Comparison of ENCODE assay signal across 8 cellular contexts in genomic region chr6:31541658-31542521, GRCh38. TPM values are rescaled to one million over a fixed set of nuclear protein-coding genes. Genes with fewer than 3 reads are reported as not detected.
DNase-seq lines count a peak whose midpoint lies in the region; ATAC-seq and TF ChIP-seq lines count a peak whose summit lies in the region.

Gene DDX39B (minus strand): TSS chr6:31542003. CDS start chr6:31540532, 1,471 bp downstream.

- peak; percentile 67 for ATAC-seq in GM21447 (IDR thresholded peaks at IDR 0.05; ENCODE audit: unreplicated experiment)

- TF ChIP-seq CTCF in OCI-LY7 (conservative IDR thresholded peaks at IDR 0.05; ENCODE audit: low read length) = no peak
- no peak for TF ChIP-seq CTCF in endothelial cell (IDR thresholded peaks at IDR 0.05; ENCODE audit: unreplicated experiment)

- intact Hi-C loops in OCI-LY7 (cut with micrococcal nuclease; ENCODE audit: unreplicated experiment) = loop anchor here (1.0 to 10.0 kb wide), 5 partner anchors 48 to 321 kb away; partner anchors contain the start of genes BAG6, MICA and VARS1

- peak within 1 kb of the TSS; percentile 3; the same call in 1 of the 2 replicates for H2AFZ ChIP-seq in OCI-LY7 (ENCODE audit: low read length)

- peaks cover 30% of the 10 kb centered on the region for H4K20me1 ChIP-seq in OCI-LY7 (ENCODE audit: insufficient read depth, low read length)

- peak; percentile 95 for DNase-seq in Caki2 (ENCODE audit: low read depth)
- DNase-seq in HuH-7 (ENCODE audit: low spot score) = peak; percentile 81
- DNase-seq in OCI-LY7 (ENCODE audit: low spot score) = peak; percentile 98
- DNase-seq in activated CD8-positive, alpha-beta memory T cell treated with anti-CD3 and anti-CD28 coated beads, Interleukin-2, amount 50 U/mL, for 48 hours = peak; percentile 94
- DNase-seq in endothelial cell (ENCODE audit: low spot score) = peak; percentile 80
- peak; percentile 97 for DNase-seq in midbrain (lab: John Stamatoyannopoulos, UW)
- DNase-seq in stimulated activated CD8-positive, alpha-beta memory T cell treated with anti-CD3 and anti-CD28 coated beads, Interleukin-15, amount 100 ng/mL, for 48 hours (ENCODE audit: low read depth in 2 of 2) = peak; percentile 92 to 93

- no peaks in the 10 kb centered on the region for H3K9me3 ChIP-seq in OCI-LY7 (ENCODE audit: low read length)

- peaks cover 34% of the 10 kb centered on the region for H3K4me1 Mint-ChIP-seq in endothelial cell (ENCODE audit: unreplicated experiment)

- H3K36me3 ChIP-seq in OCI-LY7 (ENCODE audit: insufficient read depth, low read length) = peaks cover 44% of the 10 kb centered on the region

- H3K9me3 Mint-ChIP-seq in endothelial cell (ENCODE audit: unreplicated experiment) = no peaks in the 10 kb centered on the region

- H3K4me3 ChIP-seq in OCI-LY7 (ENCODE audit: low read depth, low read length, poor library complexity, severe bottlenecking) = peak within 1 kb of the TSS; percentile 77

- no TSS peak for BruUV-seq in OCI-LY7 (replicated peaks; lab: Mats Ljungman, UMichigan)

- H3K4me2 ChIP-seq in OCI-LY7 (ENCODE audit: low read length) = peak within 1 kb of the TSS; percentile 100

- in situ Hi-C loops in Caki2 (cut with HindIII; ENCODE audit: low pct_unique_long_range_greater_than_20kb, low sequenced_read_pairs) = no loop called here

- H3K27ac ChIP-seq in OCI-LY7 (ENCODE audit: low read depth, low read length, poor library complexity, severe bottlenecking) = peak within 1 kb of the TSS; percentile 83

- peaks cover 10% of the 10 kb centered on the region for H3K27me3 Mint-ChIP-seq in endothelial cell (ENCODE audit: unreplicated experiment)

- H3K79me2 ChIP-seq in OCI-LY7 (ENCODE audit: insufficient read depth, low read depth, low read length) = peaks cover 62% of the 10 kb centered on the region

- peaks cover 58% of the 10 kb centered on the region for H3K4me1 ChIP-seq in OCI-LY7 (ENCODE audit: insufficient read depth, low read length, poor library complexity, severe bottlenecking)

- peaks cover 27% of the 10 kb centered on the region for H3K36me3 Mint-ChIP-seq in endothelial cell (ENCODE audit: low read depth, unreplicated experiment)

- H3K9me2 ChIP-seq in OCI-LY7 (ENCODE audit: insufficient read depth, low read length) = no peaks in the 10 kb centered on the region

- CTCF ChIA-PET in OCI-LY7 (lab: Charles Lee; ENCODE audit: unreplicated experiment) = interaction anchor here (1.2 kb wide), 1 partner anchor 9 kb away, joined by 4 read pairs; no protein-coding TSS in a partner anchor

- peak within 1 kb of the TSS; percentile 99 for H3K4me3 Mint-ChIP-seq in endothelial cell (ENCODE audit: unreplicated experiment)

- POLR2A ChIA-PET in OCI-LY7 (lab: Charles Lee) = interaction anchor here (0.6 to 3.1 kb wide), 20 partner anchors 10 to 1726 kb away, joined by 3 to 20 read pairs (median 5); partner anchors contain the start of genes AIF1, BAG6, CLIC1 and GPANK1

- H3K27ac Mint-ChIP-seq in endothelial cell (ENCODE audit: unreplicated experiment) = peak within 1 kb of the TSS; percentile 100

RNA-seq across cellular contexts. Expression of gene DDX39B, which starts in this region (rescaled TPM):
- 623 and 688 TPM in 2 replicates for total RNA-seq in Caki2 (2014; rRNA removed; shearing (Covaris generic); ENCODE audit: low replicate concordance)
- total RNA-seq in OCI-LY7 (2014; rRNA removed; shearing (Covaris generic)) = 736 and 747 TPM in 2 replicates
- 478 and 481 TPM in 2 replicates for total RNA-seq in OCI-LY7 (2022)
- total RNA-seq in endothelial cell (ENCODE audit: unreplicated experiment) = 336 TPM

Comparison
In these comparisons a context has a peak if more than half of its experiments do, and no peak if none do; other contexts are left out.
1. Peak in every context shown above with its lines: DNase-seq, ATAC-seq, H3K4me3 ChIP-seq and H3K27ac ChIP-seq.